In genomic region chr18:62919109-62919838, GRCh38 we compare ENCODE assay signal across 25 cellular contexts.
DNase-seq lines count a peak whose midpoint lies in the region; ATAC-seq, FAIRE-seq and TF ChIP-seq lines count a peak whose summit lies in the region.
"Had no signal": no experiment of that assay in that cellular context is flagged by ENCODE, and none has a peak within 500 bp of the region (broad histone marks: within the 10 kb centered on the region; RNA-seq: fewer than 3 reads in every experiment).

No MANE protein-coding gene starts in this region.

- no peak overlapping the region for H3K4me3 ChIP-seq in dorsolateral prefrontal cortex
- H3K4me3 ChIP-seq in kidney (ENCODE audit: low read length in 2 of 2), result no peak overlapping the region
- H3K4me3 ChIP-seq: heart right ventricle, left ventricle myocardium inferior, prostate gland, SK-N-MC had no signal

- H3K9me3 Mint-ChIP-seq in nephron progenitor cell, result no peaks in the 10 kb centered on the region
- H3K9me3 Mint-ChIP-seq: activated naive CD4-positive, alpha-beta T cell treated with anti-CD3 and anti-CD28 coated beads, Interleukin-2, amount 50 U/mL, for 24 hours; activated T-helper 1 cell treated with anti-CD3 and anti-CD28 coated beads, Interleukin-12 subunit alpha, Interleukin-12 subunit beta, Interleukin-2, Interleukin-4 antibody, amounts not matched to agents 30 ng/mL and 10 ng/mL and 1 ng/mL, durations not matched to agents 14 hours and 24 hours and 36 hours; neural crest cell had no signal

- DNase-seq in D721Med (ENCODE audit: insufficient read length, low spot score), result no peak
- DNase-seq in NCI-H82 (lab: John Stamatoyannopoulos, UW), result peak; percentile 87
- no peak for DNase-seq in dorsolateral prefrontal cortex
- no peak for DNase-seq in nephron progenitor cell
- no peak for DNase-seq in kidney
- no peak for DNase-seq in germinal center (ENCODE audit: low spot score)
- DNase-seq: ACHN; activated CD4-positive, alpha-beta T cell treated with anti-CD3 and anti-CD28 coated beads for 48 hours; activated CD8-positive, alpha-beta memory T cell treated with anti-CD3 and anti-CD28 coated beads, Interleukin-2, amount 10 ng/mL, durations not matched to agents 7 days and 5 days; GDM1; heart right ventricle; left ventricle myocardium inferior; NCI-H1436 treated with DMSO at 0.1 percent for 48 hours; NCI-H524 treated with DMSO at 0.1 percent for 48 hours; stimulated activated CD8-positive, alpha-beta memory T cell treated with anti-CD3 and anti-CD28 coated beads, Interleukin-4, amount 100 ng/mL, for 48 hours; T-helper 2 cell had no signal

- H3K27ac ChIP-seq in dorsolateral prefrontal cortex, result peak overlapping the region; percentile 13 to 100 (median 95)
- H3K27ac ChIP-seq in kidney (ENCODE audit: low read depth in 2 of 2, low read length in 2 of 2), result no peak overlapping the region
- H3K27ac ChIP-seq: heart right ventricle, KMS-11, left ventricle myocardium inferior, prostate gland, SK-N-MC had no signal

- H3K9me3 ChIP-seq in kidney (ENCODE audit: control insufficient read depth in 1 of 2, low read length in 2 of 2), result no peaks in the 10 kb centered on the region
- H3K9me3 ChIP-seq: heart right ventricle, left ventricle myocardium inferior, prostate gland had no signal

- no peak overlapping the region for H3K4me3 Mint-ChIP-seq in nephron progenitor cell
- H3K4me3 Mint-ChIP-seq: activated CD8-positive, alpha-beta memory T cell treated with anti-CD3 and anti-CD28 coated beads, Interleukin-2, amount 10 ng/mL, durations not matched to agents 7 days and 5 days; activated naive CD4-positive, alpha-beta T cell treated with anti-CD3 and anti-CD28 coated beads, Interleukin-2, amount 50 U/mL, for 24 hours; activated T-helper 1 cell treated with anti-CD3 and anti-CD28 coated beads, Interleukin-12 subunit alpha, Interleukin-12 subunit beta, Interleukin-2, Interleukin-4 antibody, amounts not matched to agents 30 ng/mL and 10 ng/mL and 1 ng/mL, durations not matched to agents 14 hours and 24 hours and 36 hours; neural crest cell had no signal

- H3K4me1 Mint-ChIP-seq in nephron progenitor cell, result peaks cover 11% of the 10 kb centered on the region
- H3K4me1 Mint-ChIP-seq: activated CD8-positive, alpha-beta memory T cell treated with anti-CD3 and anti-CD28 coated beads, Interleukin-2, amount 10 ng/mL, durations not matched to agents 7 days and 5 days; activated naive CD4-positive, alpha-beta T cell treated with anti-CD3 and anti-CD28 coated beads, Interleukin-2, amount 50 U/mL, for 24 hours; neural crest cell had no signal

- H3K4me1 ChIP-seq in kidney (ENCODE audit: control insufficient read depth in 1 of 2, insufficient read depth in 1 of 2, low read depth in 1 of 2, low read length in 2 of 2), result no peaks in the 10 kb centered on the region
- H3K4me1 ChIP-seq: heart right ventricle, left ventricle myocardium inferior, prostate gland had no signal

- H3K27me3 Mint-ChIP-seq in nephron progenitor cell (ENCODE audit: low read depth, poor library complexity), result no peaks in the 10 kb centered on the region
- H3K27me3 Mint-ChIP-seq: activated CD8-positive, alpha-beta memory T cell treated with anti-CD3 and anti-CD28 coated beads, Interleukin-2, amount 10 ng/mL, durations not matched to agents 7 days and 5 days; activated naive CD4-positive, alpha-beta T cell treated with anti-CD3 and anti-CD28 coated beads, Interleukin-2, amount 50 U/mL, for 24 hours had no signal

- FAIRE-seq in D721Med (lab: Jason Lieb, UNC), result peak; percentile 100
- FAIRE-seq in kidney (lab: Jason Lieb, UNC), result no peak
- FAIRE-seq: astrocyte had no signal

- peaks cover 48% of the 10 kb centered on the region for H3K36me3 Mint-ChIP-seq in nephron progenitor cell (ENCODE audit: low read depth)

- peak overlapping the region; percentile 53 for H3K27ac Mint-ChIP-seq in nephron progenitor cell
- H3K27ac Mint-ChIP-seq: activated CD8-positive, alpha-beta memory T cell treated with anti-CD3 and anti-CD28 coated beads, Interleukin-2, amount 10 ng/mL, durations not matched to agents 7 days and 5 days; activated naive CD4-positive, alpha-beta T cell treated with anti-CD3 and anti-CD28 coated beads, Interleukin-2, amount 50 U/mL, for 24 hours; activated T-helper 1 cell treated with anti-CD3 and anti-CD28 coated beads, Interleukin-12 subunit alpha, Interleukin-12 subunit beta, Interleukin-2, Interleukin-4 antibody, amounts not matched to agents 30 ng/mL and 10 ng/mL and 1 ng/mL, durations not matched to agents 14 hours and 24 hours and 36 hours had no signal

- intact Hi-C loops in dorsolateral prefrontal cortex (cut with DNase I) (loop anchor here in 1 of 2 donors (5.0 kb wide), 1 partner anchor 63 kb away; no protein-coding TSS in a partner anchor), kidney (cut with DNase I) (no loop called here)

- no peaks in the 10 kb centered on the region for H3K36me3 ChIP-seq in kidney (ENCODE audit: control insufficient read depth in 1 of 2, insufficient read depth in 2 of 2, low read length in 2 of 2)
- H3K36me3 ChIP-seq: prostate gland had no signal

- H3K9ac ChIP-seq in kidney (ENCODE audit: low read length in 2 of 2), result no peak overlapping the region
- H3K9ac ChIP-seq: KMS-11 had no signal

- TF ChIP-seq CTCF in D721Med (IDR thresholded peaks at IDR 0.05; ENCODE audit: insufficient read depth, missing control alignments), result no peak
- TF ChIP-seq CTCF in dorsolateral prefrontal cortex (IDR thresholded peaks at IDR 0.05 in 54 of 56, conservative IDR thresholded peaks at IDR 0.05 in 2 of 56; ENCODE audit: low read depth in 1 of 56, partially characterized antibody in 56 of 56), result no peak
- no peak for TF ChIP-seq CTCF in nephron progenitor cell (IDR thresholded peaks at IDR 0.05)
- TF ChIP-seq CTCF in kidney (IDR thresholded peaks at IDR 0.05; ENCODE audit: borderline replicate concordance, extremely low read depth, insufficient read depth), result no peak

- no peaks in the 10 kb centered on the region for H3K27me3 ChIP-seq in dorsolateral prefrontal cortex
- H3K27me3 ChIP-seq: heart right ventricle had no signal

- no peak for ATAC-seq in HG03159 (IDR thresholded peaks at IDR 0.05; ENCODE audit: unreplicated experiment)
- no peak for ATAC-seq in GM19452 (IDR thresholded peaks at IDR 0.05; ENCODE audit: unreplicated experiment)
- ATAC-seq: activated CD8-positive, alpha-beta memory T cell treated with anti-CD3 and anti-CD28 coated beads, Interleukin-2, amount 10 ng/mL, durations not matched to agents 7 days and 5 days; heart right ventricle had no signal

Comparison
In these comparisons a context has a peak if more than half of its experiments do, and no peak if none do; other contexts are left out.
1. H3K27ac ChIP-seq: peak in dorsolateral prefrontal cortex (59 of 59); none in kidney (0 of 2).